8 cellular contexts compared by ENCODE assay signal in genomic region chr12:121296618-121297476, GRCh38. TPM values are rescaled to one million over a fixed set of nuclear protein-coding genes. Genes with fewer than 3 reads are reported as not detected.
DNase-seq lines count a peak whose midpoint lies in the region; TF ChIP-seq lines count a peak whose summit lies in the region.

Gene CAMKK2 (minus strand): TSS chr12:121296709. CDS start chr12:121274526, 22,183 bp downstream.

- peaks cover 44% of the 10 kb centered on the region for H3K79me2 ChIP-seq in GM23248 (ENCODE audit: insufficient read depth)

- intact Hi-C loops in stomach (cut with DNase I; ENCODE audit: low total_unique reads) = no loop called here

- H3K4me3 ChIP-seq in GM23248 (peak within 1 kb of the TSS; percentile 89), foreskin fibroblast (ENCODE audit: low read depth in 1 of 2, low read length in 2 of 2) (peak within 1 kb of the TSS; percentile 86 to 96), stomach (peak within 1 kb of the TSS; percentile 97 to 100 (median 98))

- no peaks in the 10 kb centered on the region for H3K36me3 ChIP-seq in GM23248 (ENCODE audit: low read depth)
- H3K36me3 ChIP-seq in stomach = peaks cover 0 to 11% (median 5%) of the 10 kb centered on the region in 4 donors

- peak within 1 kb of the TSS; percentile 74 for H3K4me2 ChIP-seq in GM23248 (ENCODE audit: unreplicated experiment)

- H4K20me1 ChIP-seq in GM23248 (ENCODE audit: insufficient read depth) = no peaks in the 10 kb centered on the region

- no peaks in the 10 kb centered on the region for H3K9me3 Mint-ChIP-seq in neural crest cell

- peak within 1 kb of the TSS; percentile 81 for H2AFZ ChIP-seq in GM23248

- 1% methylated on average over 30 to 94 of the region's 104 CpGs for WGBS in GM23248 (ENCODE audit: low coverage in 1 of 2, low lambda C conversion rate in 2 of 2, missing lambda C conversion rate in 2 of 2), 2 experiments
- WGBS in stomach, 5 donors = 0 to 1% (median 1%) methylated on average over 41 to 91 of the region's 104 CpGs

- peak within 1 kb of the TSS; percentile 95 for H3K4me3 Mint-ChIP-seq in neural crest cell

- no peaks in the 10 kb centered on the region for H3F3A ChIP-seq in GM23248 (ENCODE audit: insufficient read depth)

- in situ Hi-C loops in GM23248 (cut with MboI) = no loop called here

- H3K27me3 ChIP-seq in GM23248 (replicated peaks; ENCODE audit: insufficient read depth) (no peaks in the 10 kb centered on the region), stomach (no peaks in the 10 kb centered on the region)

- H3K4me1 ChIP-seq in GM23248 (ENCODE audit: insufficient read depth) (peaks cover 6% of the 10 kb centered on the region), stomach (peaks cover 14 to 57% (median 36%) of the 10 kb centered on the region in 4 donors)

- H3K9me3 ChIP-seq in GM23248 (ENCODE audit: low read depth) (no peaks in the 10 kb centered on the region), stomach (no peaks in the 10 kb centered on the region)

- no peaks in the 10 kb centered on the region for H3K27me3 Mint-ChIP-seq in neural crest cell (ENCODE audit: low read depth)

- H3K27ac Mint-ChIP-seq in neural crest cell (ENCODE audit: unreplicated experiment) = peak within 1 kb of the TSS; percentile 7

- TF ChIP-seq EP300 in stomach (IDR thresholded peaks at IDR 0.05) = no peak

- peak; percentile 37; the same call in 1 of the 2 replicates for TF ChIP-seq CTCF in LNCAP (IDR thresholded peaks at IDR 0.05)
- no peak for TF ChIP-seq CTCF in foreskin fibroblast (IDR thresholded peaks at IDR 0.05; ENCODE audit: low read depth, low read length)
- TF ChIP-seq CTCF in neural crest cell (conservative IDR thresholded peaks at IDR 0.05) = no peak
- TF ChIP-seq CTCF in stomach (IDR thresholded peaks at IDR 0.05) = peak in 1 of 7 experiments; percentile 8

- DNase-seq in EL (peak; percentile 86), GM23248 (peak; percentile 92), SHP77 treated with DMSO at 0.1 percent for 48 hours (lab: John Stamatoyannopoulos, UW) (peak; percentile 48), activated gamma-delta T cell (lab: John Stamatoyannopoulos, UW) (peak; percentile 81), foreskin fibroblast (peak; percentile 81 to 94), neural crest cell (ENCODE audit: low read depth, low spot score) (peak; percentile 76), stomach (peak; percentile 89)

- peak within 1 kb of the TSS; percentile 97 for H3K9ac ChIP-seq in GM23248

- no peaks in the 10 kb centered on the region for H3K9me2 ChIP-seq in GM23248 (ENCODE audit: insufficient read depth)

- TF ChIP-seq POLR2A in stomach (IDR thresholded peaks at IDR 0.05) = no peak

- H3K4me1 Mint-ChIP-seq in neural crest cell = peaks cover 11% of the 10 kb centered on the region

- no peaks in the 10 kb centered on the region for H3K36me3 Mint-ChIP-seq in neural crest cell (ENCODE audit: low read depth)

- H3K27ac ChIP-seq in GM23248 (peak within 1 kb of the TSS; percentile 47), stomach (peak within 1 kb of the TSS; percentile 86 to 98 (median 96))

RNA-seq across cellular contexts. Expression of gene CAMKK2, which starts in this region (rescaled TPM):
- total RNA-seq in GM23248 (2014; rRNA removed; shearing (Covaris generic)) = 15.9 and 20.1 TPM in 2 replicates
- polyA plus RNA-seq in GM23248 (2016; fragmentation: Nextera tagmentation; extraction: Ambion mirVana) (29.8 TPM in 2 replicates), stomach (10 to 100 TPM; 14.9 to 22.4 (median 15.4) TPM)
- total RNA-seq in neural crest cell (40.4 and 43.1 TPM in 2 replicates), stomach (10 to 100 TPM; 16.3 to 46.4 (median 35.3) TPM)

Comparison
In these comparisons a context has a peak if more than half of its experiments do, and no peak if none do; other contexts are left out.
1. Peak in every context shown above with its lines: DNase-seq, H3K4me3 ChIP-seq and H3K27ac ChIP-seq.